8 cellular contexts compared by ENCODE assay signal in the genomic region with DNA sequence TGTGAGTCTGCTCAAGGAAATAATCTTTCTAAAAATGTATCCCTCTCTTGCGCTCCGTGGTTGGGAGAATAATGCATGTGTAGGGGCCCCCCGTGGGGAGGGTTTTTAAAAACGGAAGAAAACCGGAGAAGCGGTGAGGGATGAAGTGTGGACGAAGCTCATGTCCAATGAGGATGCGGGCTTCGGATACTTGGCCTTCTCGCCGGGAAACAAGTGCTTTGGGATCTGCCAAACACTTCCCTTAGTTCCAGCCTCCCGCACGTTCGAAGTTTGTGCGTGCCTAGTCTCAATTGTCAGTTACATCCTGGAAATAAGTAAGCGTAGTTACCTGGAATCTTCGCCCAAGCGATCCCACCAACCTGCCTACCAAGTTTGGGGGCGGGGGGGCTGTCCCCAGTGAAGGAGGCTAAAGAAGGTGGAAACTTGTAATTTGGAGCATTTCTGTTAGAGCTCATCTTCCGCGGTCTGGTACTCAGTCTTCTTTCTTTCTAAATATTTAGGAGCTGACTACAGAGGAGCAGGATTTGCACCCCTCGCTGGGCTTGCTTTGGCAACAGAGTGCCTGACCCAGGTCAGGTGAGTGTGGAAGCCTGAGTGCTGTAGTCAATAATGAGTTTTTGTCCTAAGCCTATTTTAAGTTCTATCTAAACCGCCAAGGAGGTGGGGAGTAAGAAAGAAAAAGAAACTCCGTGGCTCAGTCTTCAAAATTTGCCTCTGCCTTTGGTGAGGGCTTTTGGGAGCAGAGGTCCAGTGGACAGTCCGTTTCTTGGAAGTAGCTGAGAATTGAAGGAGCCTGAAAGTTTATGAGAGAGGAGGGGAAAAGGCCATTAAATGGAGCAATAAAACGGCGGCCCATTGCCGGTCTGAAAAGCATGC. TPM values are rescaled to one million over a fixed set of nuclear protein-coding genes. Genes with fewer than 3 reads are reported as not detected.
DNase-seq lines count a peak whose midpoint lies in the region; ATAC-seq and TF ChIP-seq lines count a peak whose summit lies in the region.

No MANE protein-coding gene starts in this region.

- intact Hi-C loops in right lobe of liver (cut with DNase I), result no loop called here

- H3K9me3 ChIP-seq in right lobe of liver (no peaks in the 10 kb centered on the region), thoracic aorta (no peaks in the 10 kb centered on the region)

- ATAC-seq in right lobe of liver, result no peak
- ATAC-seq in thoracic aorta (ENCODE audit: insufficient number of reproducible peaks, low FRiP score, low read depth), result no peak
- no peak for ATAC-seq in GM21737 (IDR thresholded peaks at IDR 0.05; ENCODE audit: unreplicated experiment)

- DNase-seq in NCI-H748 (lab: John Stamatoyannopoulos, UW; ENCODE audit: unreplicated experiment), result peak; percentile 4
- DNase-seq in NCI-H748 treated with DMSO at 0.1 percent for 48 hours (lab: John Stamatoyannopoulos, UW), result no peak
- DNase-seq in RPMI7951 (ENCODE audit: low read depth), result peak; percentile 38
- no peak for DNase-seq in chondrocyte (ENCODE audit: low spot score)
- DNase-seq in right lobe of liver, result no peak
- no peak for DNase-seq in thoracic aorta (ENCODE audit: low spot score)
- DNase-seq in NCI-H226, result no peak

- peaks cover 2% of the 10 kb centered on the region for H3K27me3 Mint-ChIP-seq in chondrocyte (ENCODE audit: low read depth)

- peak overlapping the region; percentile 74 to 90 (median 88) for H3K4me3 ChIP-seq in right lobe of liver
- peak overlapping the region; percentile 82 for H3K4me3 ChIP-seq in thoracic aorta

- no peak for TF ChIP-seq POLR2A in right lobe of liver (IDR thresholded peaks at IDR 0.05)

- H3K4me1 Mint-ChIP-seq in chondrocyte (ENCODE audit: low read depth), result peaks cover 40% of the 10 kb centered on the region

- H3K27ac Mint-ChIP-seq in chondrocyte (ENCODE audit: unreplicated experiment), result peak overlapping the region; percentile 96

- peaks cover 0 to 9% (median 0%) of the 10 kb centered on the region in 4 donors for H3K4me1 ChIP-seq in right lobe of liver
- H3K4me1 ChIP-seq in thoracic aorta (ENCODE audit: control insufficient read depth in 1 of 2, low read depth in 2 of 2), result peaks cover 13 to 38% of the 10 kb centered on the region in 2 donors

- H3K27ac ChIP-seq in right lobe of liver, result no peak overlapping the region
- peak overlapping the region; percentile 56 to 90 for H3K27ac ChIP-seq in thoracic aorta

- H3K36me3 ChIP-seq in right lobe of liver (no peaks in the 10 kb centered on the region), thoracic aorta (no peaks in the 10 kb centered on the region)

- H3K27me3 ChIP-seq in right lobe of liver (no peaks in the 10 kb centered on the region), thoracic aorta (replicated peaks; ENCODE audit: insufficient read depth) (no peaks in the 10 kb centered on the region)

- TF ChIP-seq CTCF in chondrocyte (IDR thresholded peaks at IDR 0.05) (no peak), right lobe of liver (IDR thresholded peaks at IDR 0.05) (no peak), thoracic aorta (IDR thresholded peaks at IDR 0.05) (no peak)

- 30% methylated on average over 19 of the region's 28 CpGs for WGBS in right lobe of liver (ENCODE audit: insufficient coverage, low coverage, low lambda C conversion rate, missing lambda C conversion rate)

- H3K4me3 Mint-ChIP-seq in chondrocyte (ENCODE audit: unreplicated experiment), result peak overlapping the region; percentile 87

- H3K9me3 Mint-ChIP-seq in chondrocyte (ENCODE audit: low read depth), result no peaks in the 10 kb centered on the region

- H3K36me3 Mint-ChIP-seq in chondrocyte (ENCODE audit: low read depth), result peaks cover 4% of the 10 kb centered on the region

RNA-seq across cellular contexts. Expression of a gene that starts 1.0 kb away (rescaled TPM):
- 11.4 and 13.2 TPM in 2 replicates for total RNA-seq in RPMI7951 (2014; rRNA removed; shearing (Covaris generic))
- total RNA-seq in chondrocyte, result 44.7 to 77.9 TPM (median 45.0 TPM) in 3 replicates
- total RNA-seq in right lobe of liver, result 10 to 100 TPM in 4 of 6 experiments, 1 to 10 TPM in 2; 6.5 to 16.2 (median 11.5) TPM
- total RNA-seq in thoracic aorta, result 100 to 1,000 TPM; 254 to 283 TPM

RNA-seq across cellular contexts. Expression of a gene that starts 27.1 kb away (rescaled TPM):
- total RNA-seq in RPMI7951 (2014; rRNA removed; shearing (Covaris generic)), result 42.5 and 43.5 TPM in 2 replicates
- total RNA-seq in chondrocyte, result 33.0 to 48.5 TPM (median 33.6 TPM) in 3 replicates
- total RNA-seq in right lobe of liver, result 10 to 100 TPM; 15.9 to 32.4 (median 21.3) TPM
- total RNA-seq in thoracic aorta, result 10 to 100 TPM; 35.0 to 63.5 TPM

Comparison
In these comparisons a context has a peak if more than half of its experiments do, and no peak if none do; other contexts are left out.
1. DNase-seq: peak in NCI-H748 (single experiment) and RPMI7951 (single experiment); none in NCI-H748 treated with DMSO at 0.1 percent for 48 hours (single experiment), chondrocyte (single experiment), right lobe of liver (0 of 3), thoracic aorta (single experiment) and NCI-H226 (single experiment).
2. H3K27ac ChIP-seq: peak in thoracic aorta (2 of 2); none in right lobe of liver (0 of 3).